In genomic region chr3:16897254-16897926, GRCh38 we compare ENCODE assay signal across 8 cellular contexts. TPM values are rescaled to one million over a fixed set of nuclear protein-coding genes. Genes with fewer than 3 reads are reported as not detected.
DNase-seq lines count a peak whose midpoint lies in the region; ATAC-seq and TF ChIP-seq lines count a peak whose summit lies in the region.

No MANE protein-coding gene starts in this region.

- H2AK5ac ChIP-seq in mesendoderm (ENCODE audit: low read length): no peak overlapping the region

- no peaks in the 10 kb centered on the region for H3K9me3 ChIP-seq in skeletal muscle tissue (ENCODE audit: control insufficient read depth in 3 of 3, low read length in 3 of 3)

- peak; percentile 69 for DNase-seq in GM06990 (ENCODE audit: extremely low read depth, insufficient read length)
- no peak for DNase-seq in activated naive CD4-positive, alpha-beta T cell treated with anti-CD3 and anti-CD28 coated beads, Interleukin-2, amount 50 U/mL, for 72 hours (ENCODE audit: low spot score in 2 of 2)
- DNase-seq in mesendoderm: no peak
- no peak for DNase-seq in NCI-H187 treated with DMSO at 0.1 percent for 48 hours (lab: John Stamatoyannopoulos, UW)

- no peak overlapping the region for H3K4ac ChIP-seq in mesendoderm (ENCODE audit: low read depth, low read length)

- H2BK15ac ChIP-seq in mesendoderm (replicated peaks; ENCODE audit: low read depth): no peak overlapping the region

- peak overlapping the region; percentile 34 for H3K27ac ChIP-seq in skeletal muscle tissue (ENCODE audit: low read depth, low read length)
- no peak overlapping the region for H3K27ac ChIP-seq in mesendoderm (ENCODE audit: low read depth, low read length)

- H3K4me3 ChIP-seq in GM06990 (replicated peaks; ENCODE audit: low read depth, low read length) (peak overlapping the region; percentile 23), skeletal muscle tissue (ENCODE audit: low read length in 3 of 3) (peak overlapping the region in 2 of 3 donors; percentile 30 to 32), mesendoderm (ENCODE audit: low read length) (no peak overlapping the region)

- no peaks in the 10 kb centered on the region for H3K9me3 Mint-ChIP-seq in activated naive CD4-positive, alpha-beta T cell treated with anti-CD3 and anti-CD28 coated beads, Interleukin-2, amount 50 U/mL, for 72 hours

- no peak overlapping the region for H4K8ac ChIP-seq in mesendoderm (ENCODE audit: low read depth, low read length)

- H2BK120ac ChIP-seq in mesendoderm (ENCODE audit: low read depth, low read length): no peak overlapping the region

- H4K5ac ChIP-seq in mesendoderm (ENCODE audit: low read length): no peak overlapping the region

- H3K18ac ChIP-seq in mesendoderm (ENCODE audit: low read length): no peak overlapping the region

- no CpG with 5 or more reads among the region's 11 CpGs for WGBS in mesendoderm (ENCODE audit: extremely low coverage, insufficient coverage, low lambda C conversion rate)

- H3K23ac ChIP-seq in mesendoderm (ENCODE audit: low read length): no peak overlapping the region

- peaks cover 43 to 65% (median 61%) of the 10 kb centered on the region in 3 donors for H3K4me1 ChIP-seq in skeletal muscle tissue (ENCODE audit: control insufficient read depth in 3 of 3, insufficient read depth in 3 of 3, low read length in 3 of 3)
- no peaks in the 10 kb centered on the region for H3K4me1 ChIP-seq in mesendoderm (ENCODE audit: control insufficient read depth, low read depth, low read length)

- no peaks in the 10 kb centered on the region for H3K79me1 ChIP-seq in mesendoderm (ENCODE audit: low read length)

- H3K27ac Mint-ChIP-seq in activated naive CD4-positive, alpha-beta T cell treated with anti-CD3 and anti-CD28 coated beads, Interleukin-2, amount 50 U/mL, for 72 hours: peak overlapping the region; percentile 53 to 70

- no peak for TF ChIP-seq CTCF in GM06990 (IDR thresholded peaks at IDR 0.05; ENCODE audit: insufficient read depth, low read length, poor library complexity, severe bottlenecking)

- peaks cover 0 to 9% of the 10 kb centered on the region in 2 donors for H3K36me3 Mint-ChIP-seq in activated naive CD4-positive, alpha-beta T cell treated with anti-CD3 and anti-CD28 coated beads, Interleukin-2, amount 50 U/mL, for 72 hours

- H3K9ac ChIP-seq in skeletal muscle tissue (ENCODE audit: low read depth in 1 of 3, low read length in 3 of 3) (peak overlapping the region in 1 of 3 donors; percentile 5), mesendoderm (ENCODE audit: low read length) (no peak overlapping the region)

- H3K36me3 ChIP-seq in GM06990 (ENCODE audit: control insufficient read depth, insufficient read depth, low read length) (no peaks in the 10 kb centered on the region; the same call in 1 of the 2 replicates), skeletal muscle tissue (ENCODE audit: control insufficient read depth in 3 of 3, insufficient read depth in 3 of 3, low read length in 3 of 3) (no peaks in the 10 kb centered on the region), mesendoderm (ENCODE audit: control insufficient read depth, insufficient read depth, low read length) (no peaks in the 10 kb centered on the region)

- H3K56ac ChIP-seq in mesendoderm (ENCODE audit: low read length): no peak overlapping the region

- no peak overlapping the region for H3K4me2 ChIP-seq in mesendoderm (ENCODE audit: low read length)

- H2BK5ac ChIP-seq in mesendoderm (ENCODE audit: low read length): no peak overlapping the region

- ATAC-seq in GM21360 (IDR thresholded peaks at IDR 0.05; ENCODE audit: unreplicated experiment): peak; percentile 55
- peak; percentile 57 for ATAC-seq in HG03571 (IDR thresholded peaks at IDR 0.05; ENCODE audit: unreplicated experiment)
- ATAC-seq in activated naive CD4-positive, alpha-beta T cell treated with anti-CD3 and anti-CD28 coated beads, Interleukin-2, amount 50 U/mL, for 72 hours: peak; percentile 75 to 80
- no peak for ATAC-seq in GM19328 (IDR thresholded peaks at IDR 0.05; ENCODE audit: unreplicated experiment)

- H3K79me2 ChIP-seq in mesendoderm (ENCODE audit: control insufficient read depth, insufficient read depth, low read length): no peaks in the 10 kb centered on the region

- H3K27me3 ChIP-seq in GM06990 (replicated peaks; ENCODE audit: control insufficient read depth, insufficient read depth, low read length): no peaks in the 10 kb centered on the region
- no peaks in the 10 kb centered on the region for H3K27me3 ChIP-seq in skeletal muscle tissue (ENCODE audit: control insufficient read depth in 3 of 3, insufficient read depth in 3 of 3, low read length in 3 of 3)
- H3K27me3 ChIP-seq in mesendoderm (ENCODE audit: insufficient read depth, low read length, poor library complexity): no peaks in the 10 kb centered on the region

RNA-seq across cellular contexts. Expression of gene PLCL2, which starts 12.6 kb away (rescaled TPM):
- total RNA-seq in activated naive CD4-positive, alpha-beta T cell treated with anti-CD3 and anti-CD28 coated beads, Interleukin-2, amount 50 U/mL, for 72 hours: 10 to 100 TPM; 17.8 to 20.5 TPM
- total RNA-seq in skeletal muscle tissue: 83.5 TPM
- 0.95 TPM for polyA plus RNA-seq in mesendoderm (2013, experiment 1 of 2)
- polyA plus RNA-seq in mesendoderm (2013, experiment 2 of 2): 0.91 TPM
